ENCODE assay signal across 8 cellular contexts in the genomic region with DNA sequence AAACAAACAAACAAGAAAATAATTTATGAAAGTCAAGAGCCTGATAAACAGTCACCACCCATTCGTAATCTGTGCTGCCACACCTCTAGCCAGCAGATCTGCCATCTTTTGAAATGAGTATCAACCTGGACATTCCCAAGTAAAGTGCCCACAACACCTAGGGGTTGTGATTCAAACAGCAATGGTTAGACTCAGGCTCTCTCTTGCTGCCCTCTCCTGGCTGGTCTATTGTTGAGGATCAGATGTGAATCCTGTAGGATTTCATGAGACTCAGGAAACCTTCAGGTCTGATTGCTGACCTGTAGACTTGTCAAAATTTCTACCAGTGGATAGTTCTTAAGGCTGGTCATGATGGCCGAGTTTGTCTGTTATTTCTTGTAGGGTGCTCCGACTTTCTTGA. TPM values are rescaled to one million over a fixed set of nuclear protein-coding genes. Genes with fewer than 3 reads are reported as not detected.
DNase-seq lines count a peak whose midpoint lies in the region; ATAC-seq and TF ChIP-seq lines count a peak whose summit lies in the region.

No MANE protein-coding gene starts in this region.

- no peak for ATAC-seq in GM18867 (IDR thresholded peaks at IDR 0.05; ENCODE audit: unreplicated experiment)

- H3K4me1 Mint-ChIP-seq in endodermal cell: peaks cover 22% of the 10 kb centered on the region

- no peak overlapping the region for H3K9ac ChIP-seq in endodermal cell (ENCODE audit: extremely low read depth, low read length, poor library complexity, severe bottlenecking)

- H3K27me3 ChIP-seq in endodermal cell (ENCODE audit: control insufficient read depth, insufficient read depth, low read length, poor library complexity, severe bottlenecking) (no peaks in the 10 kb centered on the region), prostate gland (replicated peaks; ENCODE audit: insufficient read depth) (no peaks in the 10 kb centered on the region)

- no peaks in the 10 kb centered on the region for H3K27me3 Mint-ChIP-seq in endodermal cell (ENCODE audit: insufficient read depth)

- TF ChIP-seq CTCF in endodermal cell (conservative IDR thresholded peaks at IDR 0.05) (peak; percentile 83), prostate gland (IDR thresholded peaks at IDR 0.05) (peak in 2 of 4 experiments; percentile 50 to 52)

- WGBS in endodermal cell (ENCODE audit: insufficient coverage in 1 of 2, insufficient read length in 1 of 2), 2 experiments: 43 to 82% methylated on average over 1 to 3 of the region's 3 CpGs
- WGBS in prostate gland: 94% methylated on average over 3 of the region's 3 CpGs

- H3K4me3 Mint-ChIP-seq in endodermal cell: no peak overlapping the region

- H3K4me1 ChIP-seq in endodermal cell (ENCODE audit: control insufficient read depth, insufficient read depth, low read length): no peaks in the 10 kb centered on the region
- no peaks in the 10 kb centered on the region for H3K4me1 ChIP-seq in prostate gland (replicated peaks)

- no peaks in the 10 kb centered on the region for H3K36me3 ChIP-seq in endodermal cell (ENCODE audit: control insufficient read depth, insufficient read depth, low read length)
- H3K36me3 ChIP-seq in prostate gland: no peaks in the 10 kb centered on the region

- peaks cover 5% of the 10 kb centered on the region for H3K36me3 Mint-ChIP-seq in endodermal cell (ENCODE audit: low read depth)

- H3K27ac ChIP-seq in endodermal cell (ENCODE audit: low read depth, low read length) (no peak overlapping the region), prostate gland (no peak overlapping the region)

- H3K9me3 ChIP-seq in endodermal cell (ENCODE audit: control insufficient read depth, low read length) (no peaks in the 10 kb centered on the region), prostate gland (no peaks in the 10 kb centered on the region)

- TF ChIP-seq POLR2A in prostate gland (IDR thresholded peaks at IDR 0.05): no peak

- no peaks in the 10 kb centered on the region for H3K9me3 Mint-ChIP-seq in endodermal cell

- peak overlapping the region; percentile 40 for H3K27ac Mint-ChIP-seq in endodermal cell

- peak; percentile 22 for DNase-seq in NCI-H510A treated with DMSO at 0.1 percent for 48 hours (lab: John Stamatoyannopoulos, UW)
- DNase-seq in NCI-H510A (lab: John Stamatoyannopoulos, UW): no peak
- DNase-seq in NCI-H2171 treated with DMSO at 0.1 percent for 48 hours (lab: John Stamatoyannopoulos, UW): peak; percentile 50
- peak; percentile 83 for DNase-seq in endodermal cell
- DNase-seq in renal cortical epithelial cell (ENCODE audit: low read depth): peak; percentile 57
- DNase-seq in putamen (ENCODE audit: low spot score): no peak
- no peak for DNase-seq in prostate gland (ENCODE audit: low spot score)

- no peak overlapping the region for H3K4me3 ChIP-seq in endodermal cell (ENCODE audit: low read length)
- H3K4me3 ChIP-seq in prostate gland: no peak overlapping the region

- intact Hi-C loops in prostate gland (cut with DNase I): no loop called here

RNA-seq across cellular contexts. Expression of a gene that starts 26.8 kb away (rescaled TPM):
- 10 to 100 TPM; 26.7 to 33.9 TPM for total RNA-seq in endodermal cell
- polyA plus RNA-seq in endodermal cell (2013, experiment 1 of 2): 19.3 TPM
- 18.8 TPM for polyA plus RNA-seq in endodermal cell (2013, experiment 2 of 2)
- 53.7 and 56.8 TPM in 2 replicates for total RNA-seq in renal cortical epithelial cell
- 100 to 1,000 TPM in 1 of 2 donors, 10 to 100 TPM in 1; 88.0 to 148 TPM for total RNA-seq in prostate gland

Comparison
In these comparisons a context has a peak if more than half of its experiments do, and no peak if none do; other contexts are left out.
1. DNase-seq: peak in NCI-H510A treated with DMSO at 0.1 percent for 48 hours (single experiment), NCI-H2171 treated with DMSO at 0.1 percent for 48 hours (single experiment), endodermal cell (single experiment) and renal cortical epithelial cell (single experiment); none in NCI-H510A (single experiment), putamen (single experiment) and prostate gland (single experiment).